Comparison of ENCODE assay signal across 9 cellular contexts in genomic region chr1:75932304-75932703, GRCh38. TPM values are rescaled to one million over a fixed set of nuclear protein-coding genes. Genes with fewer than 3 reads are reported as not detected.
"Had no signal": no experiment of that assay in that cellular context is flagged by ENCODE, and none has a peak within 500 bp of the region (broad histone marks: within the 10 kb centered on the region; RNA-seq: fewer than 3 reads in every experiment).

Gene ASB17, minus strand, starts transcription at chr1:75932404. Its CDS starts 113 bp downstream, at chr1:75932291.

- DNase-seq: IMR-90, KBM-7, KG1 had no signal

- H3K27ac Mint-ChIP-seq: IgD-negative memory B cell had no signal

- H3K4me3 ChIP-seq: K562 had no signal

- ATAC-seq: HepG2, K562 had no signal

- H3K36me3 Mint-ChIP-seq: IgD-negative memory B cell had no signal

- H3K27ac ChIP-seq: HL-60 had no signal

- H3K4me1 Mint-ChIP-seq: IgD-negative memory B cell had no signal

- H3K4me3 Mint-ChIP-seq: IgD-negative memory B cell had no signal

RNA-seq across cellular contexts. Expression of gene ASB17, which starts in this region (rescaled TPM):
- total RNA-seq: HepG2, HT-29, HT1080, IMR-90, K562 had no signal
- polyA plus RNA-seq: HepG2, IgD-negative memory B cell, IMR-90, K562 had no signal
